ENCODE assay signal across 1 cellular context in the genomic region with DNA sequence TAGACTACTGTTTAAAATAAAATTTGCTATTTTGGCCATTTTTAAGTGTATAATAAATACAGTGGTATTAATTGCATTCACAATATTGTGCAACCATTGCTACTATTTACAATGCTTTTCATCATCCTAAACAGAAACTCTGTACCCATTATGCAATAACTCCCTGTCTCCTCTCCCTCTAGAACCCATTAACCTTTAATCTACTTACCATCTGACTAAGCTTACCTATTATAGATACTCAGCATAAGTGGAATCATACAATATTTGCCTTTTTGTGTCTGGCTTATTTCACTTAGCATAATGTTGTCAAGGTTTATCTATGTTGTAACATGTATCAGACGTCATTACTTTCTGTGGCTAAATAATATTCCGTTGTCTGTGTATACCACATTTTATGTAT.
TF ChIP-seq lines count a peak whose summit lies in the region.

No MANE protein-coding gene starts in this region.

TF ChIP-seq in HepG2, 621 proteins besides CTCF, POLR2A, EP300 and RAD21 (continued from another document and continues in another):
- TF ChIP-seq, protein P1, sequence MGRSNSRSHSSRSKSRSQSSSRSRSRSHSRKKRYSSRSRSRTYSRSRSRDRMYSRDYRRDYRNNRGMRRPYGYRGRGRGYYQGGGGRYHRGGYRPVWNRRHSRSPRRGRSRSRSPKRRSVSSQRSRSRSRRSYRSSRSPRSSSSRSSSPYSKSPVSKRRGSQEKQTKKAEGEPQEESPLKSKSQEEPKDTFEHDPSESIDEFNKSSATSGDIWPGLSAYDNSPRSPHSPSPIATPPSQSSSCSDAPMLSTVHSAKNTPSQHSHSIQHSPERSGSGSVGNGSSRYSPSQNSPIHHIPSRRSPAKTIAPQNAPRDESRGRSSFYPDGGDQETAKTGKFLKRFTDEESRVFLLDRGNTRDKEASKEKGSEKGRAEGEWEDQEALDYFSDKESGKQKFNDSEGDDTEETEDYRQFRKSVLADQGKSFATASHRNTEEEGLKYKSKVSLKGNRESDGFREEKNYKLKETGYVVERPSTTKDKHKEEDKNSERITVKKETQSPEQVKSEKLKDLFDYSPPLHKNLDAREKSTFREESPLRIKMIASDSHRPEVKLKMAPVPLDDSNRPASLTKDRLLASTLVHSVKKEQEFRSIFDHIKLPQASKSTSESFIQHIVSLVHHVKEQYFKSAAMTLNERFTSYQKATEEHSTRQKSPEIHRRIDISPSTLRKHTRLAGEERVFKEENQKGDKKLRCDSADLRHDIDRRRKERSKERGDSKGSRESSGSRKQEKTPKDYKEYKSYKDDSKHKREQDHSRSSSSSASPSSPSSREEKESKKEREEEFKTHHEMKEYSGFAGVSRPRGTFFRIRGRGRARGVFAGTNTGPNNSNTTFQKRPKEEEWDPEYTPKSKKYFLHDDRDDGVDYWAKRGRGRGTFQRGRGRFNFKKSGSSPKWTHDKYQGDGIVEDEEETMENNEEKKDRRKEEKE (IDR thresholded peaks at IDR 0.05), result no peak
- TF ChIP-seq, protein P2, sequence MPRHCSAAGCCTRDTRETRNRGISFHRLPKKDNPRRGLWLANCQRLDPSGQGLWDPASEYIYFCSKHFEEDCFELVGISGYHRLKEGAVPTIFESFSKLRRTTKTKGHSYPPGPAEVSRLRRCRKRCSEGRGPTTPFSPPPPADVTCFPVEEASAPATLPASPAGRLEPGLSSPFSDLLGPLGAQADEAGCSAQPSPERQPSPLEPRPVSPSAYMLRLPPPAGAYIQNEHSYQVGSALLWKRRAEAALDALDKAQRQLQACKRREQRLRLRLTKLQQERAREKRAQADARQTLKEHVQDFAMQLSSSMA (CRISPR knock-in tag; IDR thresholded peaks at IDR 0.05), result no peak
- TF ChIP-seq MYC (CRISPR knock-in tag; IDR thresholded peaks at IDR 0.05; ENCODE audit: borderline replicate concordance) (no peak), TBP (CRISPR knock-in tag; IDR thresholded peaks at IDR 0.05) (no peak), ZNF335 (CRISPR knock-in tag; IDR thresholded peaks at IDR 0.05) (no peak), PPARG (CRISPR knock-in tag; conservative IDR thresholded peaks at IDR 0.05) (peak; percentile 100), KLF12 (CRISPR knock-in tag; IDR thresholded peaks at IDR 0.05; ENCODE audit: borderline replicate concordance) (no peak), MED13 (CRISPR knock-in tag; IDR thresholded peaks at IDR 0.05) (no peak), ZKSCAN8 (CRISPR knock-in tag; IDR thresholded peaks at IDR 0.05; ENCODE audit: borderline replicate concordance) (peak; percentile 80; the same call in 1 of the 2 replicates), KDM6A (CRISPR knock-in tag; IDR thresholded peaks at IDR 0.05; ENCODE audit: low read depth) (no peak), U2AF2 (IDR thresholded peaks at IDR 0.05; ENCODE audit: low read depth, low read length) (no peak), NONO (IDR thresholded peaks at IDR 0.05) (no peak), NONO (CRISPR knock-in tag; conservative IDR thresholded peaks at IDR 0.05) (no peak), U2AF1 (optimal IDR thresholded peaks at IDR 0.05; ENCODE audit: low read depth, low read length) (no peak), CENPX (CRISPR knock-in tag; IDR thresholded peaks at IDR 0.05) (no peak), RBFOX2 (IDR thresholded peaks at IDR 0.05; ENCODE audit: low read depth, low read length) (no peak), HDAC1 (CRISPR knock-in tag; IDR thresholded peaks at IDR 0.05) (no peak), ESRRA (CRISPR knock-in tag; IDR thresholded peaks at IDR 0.05; ENCODE audit: low read depth) (no peak), ZNF746 (CRISPR knock-in tag; IDR thresholded peaks at IDR 0.05) (no peak), ZNF136 (CRISPR knock-in tag; IDR thresholded peaks at IDR 0.05; ENCODE audit: low read depth) (no peak), MAZ (IDR thresholded peaks at IDR 0.05; ENCODE audit: borderline replicate concordance, low read depth, low read length) (no peak), MAZ (CRISPR knock-in tag; IDR thresholded peaks at IDR 0.05; ENCODE audit: low read depth) (no peak)
- TF ChIP-seq, protein P3, sequence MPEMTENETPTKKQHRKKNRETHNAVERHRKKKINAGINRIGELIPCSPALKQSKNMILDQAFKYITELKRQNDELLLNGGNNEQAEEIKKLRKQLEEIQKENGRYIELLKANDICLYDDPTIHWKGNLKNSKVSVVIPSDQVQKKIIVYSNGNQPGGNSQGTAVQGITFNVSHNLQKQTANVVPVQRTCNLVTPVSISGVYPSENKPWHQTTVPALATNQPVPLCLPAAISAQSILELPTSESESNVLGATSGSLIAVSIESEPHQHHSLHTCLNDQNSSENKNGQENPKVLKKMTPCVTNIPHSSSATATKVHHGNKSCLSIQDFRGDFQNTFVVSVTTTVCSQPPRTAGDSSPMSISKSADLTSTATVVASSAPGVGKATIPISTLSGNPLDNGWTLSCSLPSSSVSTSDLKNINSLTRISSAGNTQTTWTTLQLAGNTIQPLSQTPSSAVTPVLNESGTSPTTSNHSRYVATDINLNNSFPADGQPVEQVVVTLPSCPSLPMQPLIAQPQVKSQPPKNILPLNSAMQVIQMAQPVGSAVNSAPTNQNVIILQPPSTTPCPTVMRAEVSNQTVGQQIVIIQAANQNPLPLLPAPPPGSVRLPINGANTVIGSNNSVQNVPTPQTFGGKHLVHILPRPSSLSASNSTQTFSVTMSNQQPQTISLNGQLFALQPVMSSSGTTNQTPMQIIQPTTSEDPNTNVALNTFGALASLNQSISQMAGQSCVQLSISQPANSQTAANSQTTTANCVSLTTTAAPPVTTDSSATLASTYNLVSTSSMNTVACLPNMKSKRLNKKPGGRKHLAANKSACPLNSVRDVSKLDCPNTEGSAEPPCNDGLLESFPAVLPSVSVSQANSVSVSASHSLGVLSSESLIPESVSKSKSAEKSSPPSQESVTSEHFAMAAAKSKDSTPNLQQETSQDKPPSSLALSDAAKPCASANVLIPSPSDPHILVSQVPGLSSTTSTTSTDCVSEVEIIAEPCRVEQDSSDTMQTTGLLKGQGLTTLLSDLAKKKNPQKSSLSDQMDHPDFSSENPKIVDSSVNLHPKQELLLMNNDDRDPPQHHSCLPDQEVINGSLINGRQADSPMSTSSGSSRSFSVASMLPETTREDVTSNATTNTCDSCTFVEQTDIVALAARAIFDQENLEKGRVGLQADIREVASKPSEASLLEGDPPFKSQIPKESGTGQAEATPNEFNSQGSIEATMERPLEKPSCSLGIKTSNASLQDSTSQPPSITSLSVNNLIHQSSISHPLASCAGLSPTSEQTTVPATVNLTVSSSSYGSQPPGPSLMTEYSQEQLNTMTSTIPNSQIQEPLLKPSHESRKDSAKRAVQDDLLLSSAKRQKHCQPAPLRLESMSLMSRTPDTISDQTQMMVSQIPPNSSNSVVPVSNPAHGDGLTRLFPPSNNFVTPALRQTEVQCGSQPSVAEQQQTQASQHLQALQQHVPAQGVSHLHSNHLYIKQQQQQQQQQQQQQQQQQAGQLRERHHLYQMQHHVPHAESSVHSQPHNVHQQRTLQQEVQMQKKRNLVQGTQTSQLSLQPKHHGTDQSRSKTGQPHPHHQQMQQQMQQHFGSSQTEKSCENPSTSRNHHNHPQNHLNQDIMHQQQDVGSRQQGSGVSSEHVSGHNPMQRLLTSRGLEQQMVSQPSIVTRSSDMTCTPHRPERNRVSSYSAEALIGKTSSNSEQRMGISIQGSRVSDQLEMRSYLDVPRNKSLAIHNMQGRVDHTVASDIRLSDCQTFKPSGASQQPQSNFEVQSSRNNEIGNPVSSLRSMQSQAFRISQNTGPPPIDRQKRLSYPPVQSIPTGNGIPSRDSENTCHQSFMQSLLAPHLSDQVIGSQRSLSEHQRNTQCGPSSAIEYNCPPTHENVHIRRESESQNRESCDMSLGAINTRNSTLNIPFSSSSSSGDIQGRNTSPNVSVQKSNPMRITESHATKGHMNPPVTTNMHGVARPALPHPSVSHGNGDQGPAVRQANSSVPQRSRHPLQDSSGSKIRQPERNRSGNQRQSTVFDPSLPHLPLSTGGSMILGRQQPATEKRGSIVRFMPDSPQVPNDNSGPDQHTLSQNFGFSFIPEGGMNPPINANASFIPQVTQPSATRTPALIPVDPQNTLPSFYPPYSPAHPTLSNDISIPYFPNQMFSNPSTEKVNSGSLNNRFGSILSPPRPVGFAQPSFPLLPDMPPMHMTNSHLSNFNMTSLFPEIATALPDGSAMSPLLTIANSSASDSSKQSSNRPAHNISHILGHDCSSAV (CRISPR knock-in tag; IDR thresholded peaks at IDR 0.05; ENCODE audit: borderline replicate concordance), result no peak
- TF ChIP-seq, protein P4, sequence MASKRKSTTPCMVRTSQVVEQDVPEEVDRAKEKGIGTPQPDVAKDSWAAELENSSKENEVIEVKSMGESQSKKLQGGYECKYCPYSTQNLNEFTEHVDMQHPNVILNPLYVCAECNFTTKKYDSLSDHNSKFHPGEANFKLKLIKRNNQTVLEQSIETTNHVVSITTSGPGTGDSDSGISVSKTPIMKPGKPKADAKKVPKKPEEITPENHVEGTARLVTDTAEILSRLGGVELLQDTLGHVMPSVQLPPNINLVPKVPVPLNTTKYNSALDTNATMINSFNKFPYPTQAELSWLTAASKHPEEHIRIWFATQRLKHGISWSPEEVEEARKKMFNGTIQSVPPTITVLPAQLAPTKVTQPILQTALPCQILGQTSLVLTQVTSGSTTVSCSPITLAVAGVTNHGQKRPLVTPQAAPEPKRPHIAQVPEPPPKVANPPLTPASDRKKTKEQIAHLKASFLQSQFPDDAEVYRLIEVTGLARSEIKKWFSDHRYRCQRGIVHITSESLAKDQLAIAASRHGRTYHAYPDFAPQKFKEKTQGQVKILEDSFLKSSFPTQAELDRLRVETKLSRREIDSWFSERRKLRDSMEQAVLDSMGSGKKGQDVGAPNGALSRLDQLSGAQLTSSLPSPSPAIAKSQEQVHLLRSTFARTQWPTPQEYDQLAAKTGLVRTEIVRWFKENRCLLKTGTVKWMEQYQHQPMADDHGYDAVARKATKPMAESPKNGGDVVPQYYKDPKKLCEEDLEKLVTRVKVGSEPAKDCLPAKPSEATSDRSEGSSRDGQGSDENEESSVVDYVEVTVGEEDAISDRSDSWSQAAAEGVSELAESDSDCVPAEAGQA (IDR thresholded peaks at IDR 0.05; ENCODE audit: low read depth), result no peak
- TF ChIP-seq, protein P4 (CRISPR knock-in tag; IDR thresholded peaks at IDR 0.05; ENCODE audit: borderline replicate concordance), result no peak
- TF ChIP-seq, protein P5, sequence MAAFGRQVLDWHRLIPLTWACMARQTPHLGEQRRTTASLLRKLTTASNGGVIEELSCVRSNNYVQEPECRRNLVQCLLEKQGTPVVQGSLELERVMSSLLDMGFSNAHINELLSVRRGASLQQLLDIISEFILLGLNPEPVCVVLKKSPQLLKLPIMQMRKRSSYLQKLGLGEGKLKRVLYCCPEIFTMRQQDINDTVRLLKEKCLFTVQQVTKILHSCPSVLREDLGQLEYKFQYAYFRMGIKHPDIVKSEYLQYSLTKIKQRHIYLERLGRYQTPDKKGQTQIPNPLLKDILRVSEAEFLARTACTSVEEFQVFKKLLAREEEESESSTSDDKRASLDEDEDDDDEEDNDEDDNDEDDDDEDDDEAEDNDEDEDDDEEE (CRISPR knock-in tag; IDR thresholded peaks at IDR 0.05), result no peak
- TF ChIP-seq, protein P6, sequence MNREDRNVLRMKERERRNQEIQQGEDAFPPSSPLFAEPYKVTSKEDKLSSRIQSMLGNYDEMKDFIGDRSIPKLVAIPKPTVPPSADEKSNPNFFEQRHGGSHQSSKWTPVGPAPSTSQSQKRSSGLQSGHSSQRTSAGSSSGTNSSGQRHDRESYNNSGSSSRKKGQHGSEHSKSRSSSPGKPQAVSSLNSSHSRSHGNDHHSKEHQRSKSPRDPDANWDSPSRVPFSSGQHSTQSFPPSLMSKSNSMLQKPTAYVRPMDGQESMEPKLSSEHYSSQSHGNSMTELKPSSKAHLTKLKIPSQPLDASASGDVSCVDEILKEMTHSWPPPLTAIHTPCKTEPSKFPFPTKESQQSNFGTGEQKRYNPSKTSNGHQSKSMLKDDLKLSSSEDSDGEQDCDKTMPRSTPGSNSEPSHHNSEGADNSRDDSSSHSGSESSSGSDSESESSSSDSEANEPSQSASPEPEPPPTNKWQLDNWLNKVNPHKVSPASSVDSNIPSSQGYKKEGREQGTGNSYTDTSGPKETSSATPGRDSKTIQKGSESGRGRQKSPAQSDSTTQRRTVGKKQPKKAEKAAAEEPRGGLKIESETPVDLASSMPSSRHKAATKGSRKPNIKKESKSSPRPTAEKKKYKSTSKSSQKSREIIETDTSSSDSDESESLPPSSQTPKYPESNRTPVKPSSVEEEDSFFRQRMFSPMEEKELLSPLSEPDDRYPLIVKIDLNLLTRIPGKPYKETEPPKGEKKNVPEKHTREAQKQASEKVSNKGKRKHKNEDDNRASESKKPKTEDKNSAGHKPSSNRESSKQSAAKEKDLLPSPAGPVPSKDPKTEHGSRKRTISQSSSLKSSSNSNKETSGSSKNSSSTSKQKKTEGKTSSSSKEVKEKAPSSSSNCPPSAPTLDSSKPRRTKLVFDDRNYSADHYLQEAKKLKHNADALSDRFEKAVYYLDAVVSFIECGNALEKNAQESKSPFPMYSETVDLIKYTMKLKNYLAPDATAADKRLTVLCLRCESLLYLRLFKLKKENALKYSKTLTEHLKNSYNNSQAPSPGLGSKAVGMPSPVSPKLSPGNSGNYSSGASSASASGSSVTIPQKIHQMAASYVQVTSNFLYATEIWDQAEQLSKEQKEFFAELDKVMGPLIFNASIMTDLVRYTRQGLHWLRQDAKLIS (CRISPR knock-in tag; IDR thresholded peaks at IDR 0.05), result no peak
- TF ChIP-seq, protein P7, sequence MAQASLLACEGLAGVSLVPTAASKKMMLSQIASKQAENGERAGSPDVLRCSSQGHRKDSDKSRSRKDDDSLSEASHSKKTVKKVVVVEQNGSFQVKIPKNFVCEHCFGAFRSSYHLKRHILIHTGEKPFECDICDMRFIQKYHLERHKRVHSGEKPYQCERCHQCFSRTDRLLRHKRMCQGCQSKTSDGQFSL (CRISPR knock-in tag; IDR thresholded peaks at IDR 0.05), result no peak
- TF ChIP-seq, protein P8, sequence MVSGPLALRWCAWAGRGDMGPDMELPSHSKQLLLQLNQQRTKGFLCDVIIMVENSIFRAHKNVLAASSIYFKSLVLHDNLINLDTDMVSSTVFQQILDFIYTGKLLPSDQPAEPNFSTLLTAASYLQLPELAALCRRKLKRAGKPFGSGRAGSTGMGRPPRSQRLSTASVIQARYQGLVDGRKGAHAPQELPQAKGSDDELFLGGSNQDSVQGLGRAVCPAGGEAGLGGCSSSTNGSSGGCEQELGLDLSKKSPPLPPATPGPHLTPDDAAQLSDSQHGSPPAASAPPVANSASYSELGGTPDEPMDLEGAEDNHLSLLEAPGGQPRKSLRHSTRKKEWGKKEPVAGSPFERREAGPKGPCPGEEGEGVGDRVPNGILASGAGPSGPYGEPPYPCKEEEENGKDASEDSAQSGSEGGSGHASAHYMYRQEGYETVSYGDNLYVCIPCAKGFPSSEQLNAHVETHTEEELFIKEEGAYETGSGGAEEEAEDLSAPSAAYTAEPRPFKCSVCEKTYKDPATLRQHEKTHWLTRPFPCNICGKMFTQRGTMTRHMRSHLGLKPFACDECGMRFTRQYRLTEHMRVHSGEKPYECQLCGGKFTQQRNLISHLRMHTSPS (CRISPR knock-in tag; IDR thresholded peaks at IDR 0.05; ENCODE audit: low read depth), result no peak
